In genomic region chr1:20708891-20709290, GRCh38 we compare ENCODE assay signal across 18 cellular contexts. TPM values are rescaled to one million over a fixed set of nuclear protein-coding genes. Genes with fewer than 3 reads are reported as not detected.
DNase-seq lines count a peak whose midpoint lies in the region; ATAC-seq and TF ChIP-seq lines count a peak whose summit lies in the region.
"Had no signal": no experiment of that assay in that cellular context is flagged by ENCODE, and none has a peak within 500 bp of the region (broad histone marks: within the 10 kb centered on the region; RNA-seq: fewer than 3 reads in every experiment).

No MANE protein-coding gene starts in this region.

- TF ChIP-seq CTCF in HEK293 (tag by site-specific recombination; IDR thresholded peaks at IDR 0.05) = no peak
- no peak for TF ChIP-seq CTCF in WTC11 (IDR thresholded peaks at IDR 0.05)

- no peak overlapping the region for H3K4me3 ChIP-seq in HEK293 (ENCODE audit: low read depth, low read length)
- H3K4me3 ChIP-seq: A549; BLaER1 treated with 17β-estradiol and CSF1 and Interleukin-3, amounts not matched to agents 10 nM and 100 nM had no signal

- peaks cover 0 to 12% of the 10 kb centered on the region in 2 experiments; a peak in 1 of 3 replicates for H3K36me3 ChIP-seq in HEK293 (ENCODE audit: control insufficient read depth in 2 of 2, insufficient read depth in 1 of 2, low read length in 2 of 2)
- H3K36me3 ChIP-seq: BLaER1 treated with 17β-estradiol and CSF1 and Interleukin-3, amounts not matched to agents 10 nM and 100 nM had no signal

- H3K4me1 Mint-ChIP-seq in WTC11 = no peaks in the 10 kb centered on the region
- H3K4me1 Mint-ChIP-seq: B cell had no signal

- intact Hi-C loops in Right ventricle myocardium inferior (cut with DNase I) = no loop called here
- intact Hi-C loops in cardiac septum (cut with DNase I) = no loop called here

- DNase-seq in Right ventricle myocardium inferior (ENCODE audit: missing footprints) (peak; percentile 37), cardiac septum (ENCODE audit: low spot score) (no peak), WTC11 (ENCODE audit: low spot score) (no peak), activated gamma-delta T cell treated with Interleukin-2 at 50 U/mL for 16 hours (no peak)
- DNase-seq: AML-193; Caco-2; Calu3; CD4-positive, alpha-beta T cell; CD8-positive, alpha-beta T cell; DMS79 treated with DMSO at 0.1 percent for 48 hours; GF-D8 had no signal

- no peak for ATAC-seq in Right ventricle myocardium inferior
- ATAC-seq in WTC11 = no peak
- no peak for ATAC-seq in HG02678 (IDR thresholded peaks at IDR 0.05; ENCODE audit: unreplicated experiment)
- ATAC-seq: A549; CD8-positive, alpha-beta T cell had no signal

- POLR2A ChIA-PET in HEK293 (lab: Yijun Ruan, JAX) = no interaction called here
- POLR2A ChIA-PET in WTC11 (lab: Charles Lee) = no interaction called here

- H3K36me3 Mint-ChIP-seq in WTC11 = peaks cover 6% of the 10 kb centered on the region
- H3K36me3 Mint-ChIP-seq: CD8-positive, alpha-beta T cell had no signal

- H3K4me3 Mint-ChIP-seq in WTC11 = no peak overlapping the region
- H3K4me3 Mint-ChIP-seq: B cell; CD4-positive, alpha-beta T cell; CD8-positive, alpha-beta T cell had no signal

- H3K9me3 Mint-ChIP-seq in WTC11 = no peaks in the 10 kb centered on the region
- H3K9me3 Mint-ChIP-seq: CD4-positive, alpha-beta T cell; CD8-positive, alpha-beta T cell had no signal

- H3K27me3 Mint-ChIP-seq in WTC11 (ENCODE audit: low read depth) = no peaks in the 10 kb centered on the region

- no peak overlapping the region for H3K27ac Mint-ChIP-seq in WTC11
- H3K27ac Mint-ChIP-seq: B cell; CD4-positive, alpha-beta T cell; CD8-positive, alpha-beta T cell had no signal

- no peaks in the 10 kb centered on the region for H3K9me3 ChIP-seq in HEK293 (ENCODE audit: control insufficient read depth, insufficient read depth, low read depth, low read length)
- H3K9me3 ChIP-seq: A549; BLaER1 treated with 17β-estradiol and CSF1 and Interleukin-3, amounts not matched to agents 10 nM and 100 nM; Caco-2 had no signal

- no peak overlapping the region for H3K27ac ChIP-seq in HEK293 (ENCODE audit: extremely low read depth, low read depth, low read length)
- H3K27ac ChIP-seq: 22Rv1; A549; BLaER1 treated with 17β-estradiol and CSF1 and Interleukin-3, amounts not matched to agents 10 nM and 100 nM; C4-2B had no signal

- no peaks in the 10 kb centered on the region for H3K4me1 ChIP-seq in HEK293 (ENCODE audit: control insufficient read depth, insufficient read depth, low read length)
- H3K4me1 ChIP-seq: A549, Caco-2 had no signal

- CTCF ChIA-PET in HEK293 (lab: Yijun Ruan, JAX) (no interaction called here), WTC11 (lab: Charles Lee) (no interaction called here)

TF ChIP-seq in HEK293, 187 proteins besides CTCF, POLR2A, EP300 and RAD21:
- TF ChIP-seq ZNF114 (tag by site-specific recombination; IDR thresholded peaks at IDR 0.05) (no peak), ZNF121 (tag by site-specific recombination; IDR thresholded peaks at IDR 0.05) (peak; percentile 78; the same call in 1 of the 2 replicates), ZNF214 (tag by site-specific recombination; IDR thresholded peaks at IDR 0.05; ENCODE audit: borderline replicate concordance) (no peak), ZBTB48 (tag by site-specific recombination; IDR thresholded peaks at IDR 0.05) (no peak), ZNF157 (tag by site-specific recombination; IDR thresholded peaks at IDR 0.05) (no peak)
TF ChIP-seq in HEK293: peak in this region for 1.

TF ChIP-seq in WTC11, 78 proteins besides CTCF, POLR2A, EP300 and RAD21:
- no peak for TF ChIP-seq EMX1 (CRISPR knock-in tag; IDR thresholded peaks at IDR 0.05)
- 0 out of 2 replicates have a peak, but pooled peaks have one; percentile 47 for TF ChIP-seq ZNF121 (CRISPR knock-in tag; IDR thresholded peaks at IDR 0.05)

RNA-seq across cellular contexts. Expression of gene KIF17, which starts 8.9 kb away (rescaled TPM):
- total RNA-seq in Right ventricle myocardium inferior (6.0 TPM), cardiac septum (1.5 TPM), WTC11 (2021) (8.1 to 16.1 TPM (median 14.3 TPM) in 3 replicates)
- total RNA-seq: B cell; Calu3; CD4-positive, alpha-beta T cell; CD8-positive, alpha-beta T cell had no signal

RNA-seq across cellular contexts. Expression of gene SH2D5, which starts 23.6 kb away (rescaled TPM):
- not detected for total RNA-seq in Right ventricle myocardium inferior
- total RNA-seq in cardiac septum = not detected
- total RNA-seq in WTC11 (2021) = 13.4 to 17.8 TPM (median 13.8 TPM) in 3 replicates
- total RNA-seq: CD8-positive, alpha-beta T cell had no signal

RNA-seq across cellular contexts. Expression of gene DDOST, which starts 47.7 kb away (rescaled TPM):
- 150 TPM for total RNA-seq in Right ventricle myocardium inferior
- total RNA-seq in cardiac septum = 108 TPM
- total RNA-seq in WTC11 (2021) = 299 to 306 TPM (median 300 TPM) in 3 replicates

Comparison
In these comparisons a context has a peak if more than half of its experiments do, and no peak if none do; other contexts are left out.
1. RNA of gene SH2D5, which starts 23.6 kb away (total RNA-seq): 13.4 to 17.8 TPM in WTC11; not detected in Right ventricle myocardium inferior (single experiment) and not detected in cardiac septum (single experiment); every median in the first group is over 10 times any median in the second.